1 cellular context compared by ENCODE assay signal in the genomic region with DNA sequence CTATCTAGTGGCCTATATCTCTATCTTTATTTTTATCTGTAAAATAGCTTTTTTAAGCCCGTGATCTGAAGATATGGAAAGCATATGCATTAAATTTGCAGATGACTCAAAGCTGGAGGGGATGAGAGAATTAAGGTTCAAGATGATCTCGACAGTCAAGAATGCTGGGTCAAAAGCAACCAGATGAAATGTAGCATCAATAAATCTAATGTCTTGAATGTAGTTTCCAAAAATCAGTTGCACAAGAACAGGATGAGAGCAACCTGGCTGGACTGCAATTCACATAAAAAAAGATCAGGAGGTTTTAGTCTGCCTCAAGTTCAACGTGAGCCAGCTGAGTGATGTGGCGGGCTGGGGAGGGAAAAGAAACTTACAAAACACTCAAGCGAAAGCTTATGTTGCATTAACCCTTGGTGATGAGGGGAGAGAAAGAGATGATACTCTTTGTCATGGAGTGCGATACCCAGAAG.
TF ChIP-seq lines count a peak whose summit lies in the region.

No MANE protein-coding gene starts in this region.

TF ChIP-seq in SK-N-SH, 30 proteins besides CTCF, POLR2A, EP300 and RAD21 (continued from another document):
- TF ChIP-seq GABPA (IDR thresholded peaks at IDR 0.05; ENCODE audit: low read depth) (no peak), NRF1 (IDR thresholded peaks at IDR 0.05; ENCODE audit: low read depth, low read length) (no peak), MEF2A (IDR thresholded peaks at IDR 0.05; ENCODE audit: borderline replicate concordance, low read depth) (peak; percentile 78), RCOR1 (IDR thresholded peaks at IDR 0.05; ENCODE audit: low read length) (no peak), FOSL2 (IDR thresholded peaks at IDR 0.05; ENCODE audit: borderline replicate concordance, low read depth) (peak; percentile 93), RFX5 (IDR thresholded peaks at IDR 0.05; ENCODE audit: low read length) (no peak), SMC3 (IDR thresholded peaks at IDR 0.05; ENCODE audit: low read depth, low read length) (no peak), SIN3A (IDR thresholded peaks at IDR 0.05; ENCODE audit: borderline replicate concordance, low read depth, low read length) (no peak), NFIC (IDR thresholded peaks at IDR 0.05; ENCODE audit: borderline replicate concordance) (peak; percentile 90), EZH2phosphoT487 (IDR thresholded peaks at IDR 0.05; ENCODE audit: borderline replicate concordance, low read depth) (no peak)
- TF ChIP-seq, protein P1, sequence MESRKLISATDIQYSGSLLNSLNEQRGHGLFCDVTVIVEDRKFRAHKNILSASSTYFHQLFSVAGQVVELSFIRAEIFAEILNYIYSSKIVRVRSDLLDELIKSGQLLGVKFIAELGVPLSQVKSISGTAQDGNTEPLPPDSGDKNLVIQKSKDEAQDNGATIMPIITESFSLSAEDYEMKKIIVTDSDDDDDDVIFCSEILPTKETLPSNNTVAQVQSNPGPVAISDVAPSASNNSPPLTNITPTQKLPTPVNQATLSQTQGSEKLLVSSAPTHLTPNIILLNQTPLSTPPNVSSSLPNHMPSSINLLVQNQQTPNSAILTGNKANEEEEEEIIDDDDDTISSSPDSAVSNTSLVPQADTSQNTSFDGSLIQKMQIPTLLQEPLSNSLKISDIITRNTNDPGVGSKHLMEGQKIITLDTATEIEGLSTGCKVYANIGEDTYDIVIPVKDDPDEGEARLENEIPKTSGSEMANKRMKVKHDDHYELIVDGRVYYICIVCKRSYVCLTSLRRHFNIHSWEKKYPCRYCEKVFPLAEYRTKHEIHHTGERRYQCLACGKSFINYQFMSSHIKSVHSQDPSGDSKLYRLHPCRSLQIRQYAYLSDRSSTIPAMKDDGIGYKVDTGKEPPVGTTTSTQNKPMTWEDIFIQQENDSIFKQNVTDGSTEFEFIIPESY (IDR thresholded peaks at IDR 0.05; ENCODE audit: borderline replicate concordance, low read depth), result peak; percentile 78; the same call in 1 of the 2 replicates
- TF ChIP-seq, protein P2, sequence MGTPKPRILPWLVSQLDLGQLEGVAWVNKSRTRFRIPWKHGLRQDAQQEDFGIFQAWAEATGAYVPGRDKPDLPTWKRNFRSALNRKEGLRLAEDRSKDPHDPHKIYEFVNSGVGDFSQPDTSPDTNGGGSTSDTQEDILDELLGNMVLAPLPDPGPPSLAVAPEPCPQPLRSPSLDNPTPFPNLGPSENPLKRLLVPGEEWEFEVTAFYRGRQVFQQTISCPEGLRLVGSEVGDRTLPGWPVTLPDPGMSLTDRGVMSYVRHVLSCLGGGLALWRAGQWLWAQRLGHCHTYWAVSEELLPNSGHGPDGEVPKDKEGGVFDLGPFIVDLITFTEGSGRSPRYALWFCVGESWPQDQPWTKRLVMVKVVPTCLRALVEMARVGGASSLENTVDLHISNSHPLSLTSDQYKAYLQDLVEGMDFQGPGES (IDR thresholded peaks at IDR 0.05; ENCODE audit: low read depth, low read length), result no peak
- TF ChIP-seq, protein P3, sequence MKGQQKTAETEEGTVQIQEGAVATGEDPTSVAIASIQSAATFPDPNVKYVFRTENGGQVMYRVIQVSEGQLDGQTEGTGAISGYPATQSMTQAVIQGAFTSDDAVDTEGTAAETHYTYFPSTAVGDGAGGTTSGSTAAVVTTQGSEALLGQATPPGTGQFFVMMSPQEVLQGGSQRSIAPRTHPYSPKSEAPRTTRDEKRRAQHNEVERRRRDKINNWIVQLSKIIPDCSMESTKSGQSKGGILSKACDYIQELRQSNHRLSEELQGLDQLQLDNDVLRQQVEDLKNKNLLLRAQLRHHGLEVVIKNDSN (IDR thresholded peaks at IDR 0.05; ENCODE audit: borderline replicate concordance, low read depth), result no peak
